In the genomic region with DNA sequence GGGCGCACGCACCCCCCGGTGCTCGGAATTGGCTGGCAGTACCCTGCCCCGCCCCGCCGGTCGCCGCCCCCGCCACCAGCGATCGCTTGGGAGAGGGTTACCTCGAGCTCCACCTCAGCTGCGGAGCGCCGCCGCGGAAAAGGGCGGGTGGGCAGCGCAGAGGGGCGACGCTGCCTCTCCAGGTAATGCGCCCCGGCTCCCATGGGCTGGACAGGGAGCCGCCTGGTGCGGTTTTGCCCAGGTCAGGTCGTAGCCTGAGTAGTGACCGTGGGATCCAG, we compare ENCODE assay signal across 8 cellular contexts. TPM values are rescaled to one million over a fixed set of nuclear protein-coding genes. Genes with fewer than 3 reads are reported as not detected.
DNase-seq lines count a peak whose midpoint lies in the region; ATAC-seq and TF ChIP-seq lines count a peak whose summit lies in the region.

No MANE protein-coding gene starts in this region.

- no peaks in the 10 kb centered on the region for H3K9me3 ChIP-seq in right lobe of liver

- TF ChIP-seq POLR2A in right lobe of liver (IDR thresholded peaks at IDR 0.05) = no peak

- no peaks in the 10 kb centered on the region for H3K27me3 ChIP-seq in right lobe of liver

- DNase-seq in GM20000 (ENCODE audit: low spot score) = peak; percentile 68
- peak; percentile 14 to 30 (median 28) for DNase-seq in activated CD4-positive, CD25-positive, alpha-beta regulatory T cell (lab: John Stamatoyannopoulos, UW)
- no peak for DNase-seq in central memory CD8-positive, alpha-beta T cell (ENCODE audit: low spot score in 2 of 2)
- DNase-seq in right lobe of liver = peak; percentile 73 to 74 (median 74)
- peak; percentile 64 for DNase-seq in stimulated activated CD8-positive, alpha-beta memory T cell treated with anti-CD3 and anti-CD28 coated beads, Interleukin-12 subunit alpha, Interleukin-12 subunit beta, amount 100 ng/mL, for 4 hours (ENCODE audit: low read depth)
- no peak for DNase-seq in CD1c-positive myeloid dendritic cell (ENCODE audit: extremely low spot score)
- no peak for DNase-seq in NCI-H1048 (lab: John Stamatoyannopoulos, UW)

- peaks cover 0 to 44% (median 10%) of the 10 kb centered on the region in 4 donors for H3K4me1 ChIP-seq in right lobe of liver

- H3K9me3 Mint-ChIP-seq in central memory CD8-positive, alpha-beta T cell = no peaks in the 10 kb centered on the region

- H3K27ac ChIP-seq in right lobe of liver = peak overlapping the region; percentile 31 to 93 (median 85)

- peaks cover 21% of the 10 kb centered on the region for H3K4me1 Mint-ChIP-seq in central memory CD8-positive, alpha-beta T cell

- H3K4me3 Mint-ChIP-seq in central memory CD8-positive, alpha-beta T cell = peak overlapping the region; percentile 91

- no peak for ATAC-seq in central memory CD8-positive, alpha-beta T cell (replicated peaks; ENCODE audit: extremely low read depth, poor library complexity, severe bottlenecking)
- ATAC-seq in right lobe of liver (peak in 3 of 4 donors; percentile 4 to 36 (median 4)), HG02973 (IDR thresholded peaks at IDR 0.05; ENCODE audit: unreplicated experiment) (no peak)

- H3K27me3 Mint-ChIP-seq in central memory CD8-positive, alpha-beta T cell = no peaks in the 10 kb centered on the region

- intact Hi-C loops in right lobe of liver (cut with DNase I) = loop anchor here (5.0 kb wide), 1 partner anchor 198 kb away; no protein-coding TSS in a partner anchor

- H3K36me3 ChIP-seq in right lobe of liver = no peaks in the 10 kb centered on the region

- WGBS in right lobe of liver (ENCODE audit: insufficient coverage, low coverage, low lambda C conversion rate, missing lambda C conversion rate) = 0% methylated on average over 3 of the region's 28 CpGs

- TF ChIP-seq CTCF in GM20000 (IDR thresholded peaks at IDR 0.05; ENCODE audit: extremely low read depth, missing control alignments) (no peak), right lobe of liver (IDR thresholded peaks at IDR 0.05) (no peak)

- H3K36me3 Mint-ChIP-seq in central memory CD8-positive, alpha-beta T cell (ENCODE audit: insufficient read depth) = peaks cover 13% of the 10 kb centered on the region

- peak overlapping the region; percentile 26 for H3K27ac Mint-ChIP-seq in central memory CD8-positive, alpha-beta T cell (ENCODE audit: low read depth)

- peak overlapping the region; percentile 61 to 88 (median 84) for H3K4me3 ChIP-seq in right lobe of liver

RNA-seq across cellular contexts. Expression of gene PFKFB3, which starts 1.3 kb away (rescaled TPM):
- total RNA-seq in right lobe of liver = 10 to 100 TPM in 4 of 6 experiments, 1 to 10 TPM in 2; 6.8 to 57.8 (median 20.8) TPM

Comparison
In these comparisons a context has a peak if more than half of its experiments do, and no peak if none do; other contexts are left out.
1. DNase-seq: peak in GM20000 (single experiment), activated CD4-positive, CD25-positive, alpha-beta regulatory T cell (4 of 4), right lobe of liver (3 of 3) and stimulated activated CD8-positive, alpha-beta memory T cell treated with anti-CD3 and anti-CD28 coated beads, Interleukin-12 subunit alpha, Interleukin-12 subunit beta, amount 100 ng/mL, for 4 hours (single experiment); none in central memory CD8-positive, alpha-beta T cell (0 of 2), CD1c-positive myeloid dendritic cell (single experiment) and NCI-H1048 (single experiment).
2. ATAC-seq: peak in right lobe of liver (3 of 4); none in central memory CD8-positive, alpha-beta T cell (single experiment) and HG02973 (single experiment).